In the genomic region with DNA sequence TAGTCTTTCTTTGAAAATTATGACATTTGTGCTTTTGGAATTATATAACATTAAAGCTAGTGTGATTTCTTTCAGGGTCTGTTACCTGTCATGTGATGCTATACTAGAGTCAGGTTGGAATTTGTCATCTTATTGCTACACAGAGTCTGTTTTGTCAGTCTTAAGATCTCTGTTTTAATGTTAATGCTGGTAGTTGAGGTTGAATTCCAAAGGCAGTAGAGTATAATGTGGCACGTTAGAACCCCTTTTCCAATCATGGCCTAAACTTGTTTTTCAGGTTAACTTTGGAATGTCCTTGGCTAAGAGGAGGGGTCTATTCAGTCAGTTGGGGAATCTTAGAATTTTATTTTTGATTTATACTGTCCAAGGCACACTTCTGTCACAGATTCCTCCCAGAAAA, we compare ENCODE assay signal across 23 cellular contexts.
"Had no signal": no experiment of that assay in that cellular context is flagged by ENCODE, and none has a peak within 500 bp of the region (broad histone marks: within the 10 kb centered on the region; RNA-seq: fewer than 3 reads in every experiment).

No MANE protein-coding gene starts in this region.

- H2AFZ ChIP-seq: hepatocyte had no signal

- H3K27me3 Mint-ChIP-seq: naive thymus-derived CD4-positive, alpha-beta T cell had no signal

- ATAC-seq: foreskin keratinocyte; left colon; left ventricle myocardium superior; naive thymus-derived CD4-positive, alpha-beta T cell; psoas muscle; right lobe of liver; stimulated activated effector memory CD8-positive, alpha-beta T cell treated with anti-CD3 and anti-CD28 coated beads, Interleukin-12 subunit alpha, Interleukin-12 subunit beta, amount 100 ng/mL, for 72 hours; stimulated activated naive CD8-positive, alpha-beta T cell treated with anti-CD3 and anti-CD28 coated beads, Interleukin-15, Interleukin-2, amounts not matched to agents 100 U/mL and 50 U/mL, for 24 hours; upper lobe of right lung had no signal

- H3K9me3 ChIP-seq: colonic mucosa, psoas muscle, right lobe of liver, tibial nerve, upper lobe of right lung, vagina had no signal

- H3K27ac Mint-ChIP-seq: endodermal cell; naive thymus-derived CD4-positive, alpha-beta T cell; nephron progenitor cell; stimulated activated effector memory CD8-positive, alpha-beta T cell treated with anti-CD3 and anti-CD28 coated beads, Interleukin-12 subunit alpha, Interleukin-12 subunit beta, amount 100 ng/mL, for 72 hours had no signal

- DNase-seq: colonic mucosa; effector CD4-positive, alpha-beta T cell; endodermal cell; erythroblast; foreskin keratinocyte; head of caudate nucleus; left colon; left ventricle myocardium superior; mesenchymal stem cell; naive thymus-derived CD4-positive, alpha-beta T cell; nephron progenitor cell; psoas muscle; retina; right lobe of liver; stimulated activated CD4-positive, alpha-beta T cell treated with anti-CD3 and anti-CD28 coated beads, Interleukin-4, amount 100 ng/mL, for 1 hour; stimulated activated CD8-positive, alpha-beta memory T cell treated with anti-CD3 and anti-CD28 coated beads, Interleukin-4, amount 100 ng/mL, for 48 hours; stimulated activated naive CD8-positive, alpha-beta T cell treated with anti-CD3 and anti-CD28 coated beads, Interleukin-15, Interleukin-2, amounts not matched to agents 100 U/mL and 50 U/mL, for 24 hours; upper lobe of right lung had no signal

- H3K27me3 ChIP-seq: colonic mucosa, foreskin keratinocyte, hepatocyte, right lobe of liver, tibial nerve, upper lobe of right lung, vagina had no signal

- H3K4me1 ChIP-seq: colonic mucosa, foreskin keratinocyte, psoas muscle, right lobe of liver, tibial nerve, upper lobe of right lung, vagina had no signal

- H3K4me1 Mint-ChIP-seq: naive thymus-derived CD4-positive, alpha-beta T cell; nephron progenitor cell; stimulated activated effector memory CD8-positive, alpha-beta T cell treated with anti-CD3 and anti-CD28 coated beads, Interleukin-12 subunit alpha, Interleukin-12 subunit beta, amount 100 ng/mL, for 72 hours had no signal

- H3K4me3 Mint-ChIP-seq: endodermal cell; naive thymus-derived CD4-positive, alpha-beta T cell; nephron progenitor cell; stimulated activated effector memory CD8-positive, alpha-beta T cell treated with anti-CD3 and anti-CD28 coated beads, Interleukin-12 subunit alpha, Interleukin-12 subunit beta, amount 100 ng/mL, for 72 hours had no signal

- H3K27ac ChIP-seq: colonic mucosa, foreskin keratinocyte, hepatocyte, psoas muscle, right lobe of liver, tibial nerve, upper lobe of right lung, vagina had no signal

- H3K4me2 ChIP-seq: hepatocyte had no signal

- H3K9me3 Mint-ChIP-seq: nephron progenitor cell had no signal

- H3K79me2 ChIP-seq: hepatocyte had no signal

- H3K36me3 Mint-ChIP-seq: naive thymus-derived CD4-positive, alpha-beta T cell; stimulated activated effector memory CD8-positive, alpha-beta T cell treated with anti-CD3 and anti-CD28 coated beads, Interleukin-12 subunit alpha, Interleukin-12 subunit beta, amount 100 ng/mL, for 72 hours had no signal

- H3K4me3 ChIP-seq: colonic mucosa, hepatocyte, lung, psoas muscle, right lobe of liver, tibial nerve, upper lobe of right lung, vagina had no signal

- H3K36me3 ChIP-seq: colonic mucosa, right lobe of liver, upper lobe of right lung, vagina had no signal
